In the genomic region with DNA sequence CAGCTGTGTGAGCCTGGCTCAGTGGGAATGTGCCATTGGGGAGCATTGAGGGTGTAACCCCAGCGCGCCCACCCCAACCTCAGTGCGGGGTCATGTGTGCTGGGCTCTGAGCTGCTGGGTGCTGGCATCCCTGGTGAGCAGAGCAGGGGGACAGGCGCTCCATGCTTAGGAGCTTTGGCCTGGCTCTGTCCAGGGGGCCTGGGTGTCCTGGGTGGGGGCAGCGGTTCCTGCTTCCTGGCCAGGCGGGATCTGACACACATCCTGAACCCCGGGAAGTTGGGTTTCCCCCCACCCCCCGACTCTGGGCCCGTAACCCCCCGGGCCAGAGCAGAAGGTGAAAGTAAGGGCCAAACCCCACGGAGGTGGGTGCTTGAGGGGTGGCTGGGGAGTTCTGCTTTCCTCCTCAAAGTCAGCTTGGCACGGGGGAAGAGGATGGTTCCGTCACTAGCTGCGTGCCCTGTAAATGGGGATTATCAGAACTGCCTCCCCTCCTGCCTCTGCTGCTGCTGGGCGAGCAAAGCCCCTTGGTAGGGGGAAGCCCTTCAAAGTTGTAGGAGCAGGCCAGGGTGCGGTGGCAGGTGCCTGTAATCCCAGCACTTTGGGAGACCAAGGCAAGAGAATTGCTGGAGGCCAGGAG, we compare ENCODE assay signal across 12 cellular contexts. TPM values are rescaled to one million over a fixed set of nuclear protein-coding genes. Genes with fewer than 3 reads are reported as not detected.
DNase-seq lines count a peak whose midpoint lies in the region; ATAC-seq, FAIRE-seq and TF ChIP-seq lines count a peak whose summit lies in the region.
"Had no signal": no experiment of that assay in that cellular context is flagged by ENCODE, and none has a peak within 500 bp of the region (broad histone marks: within the 10 kb centered on the region; RNA-seq: fewer than 3 reads in every experiment).

No MANE protein-coding gene starts in this region.

- no peak overlapping the region for H4K91ac ChIP-seq in H1 (replicated peaks; ENCODE audit: insufficient read length, low read length)

- H3K79me2 ChIP-seq in H1 (ENCODE audit: control insufficient read depth in 1 of 2, insufficient read depth in 2 of 2, low read length in 2 of 2): no peaks in the 10 kb centered on the region

- no peak overlapping the region for H3K4ac ChIP-seq in H1 (replicated peaks; ENCODE audit: insufficient read length, low read depth, low read length)

- WGBS in H1 (ENCODE audit: extremely low coverage in 1 of 2, insufficient coverage in 1 of 2, insufficient read length in 1 of 2, insufficient replicate concordance in 2 of 2, low coverage in 1 of 2, low lambda C conversion rate in 2 of 2, missing lambda C conversion rate in 1 of 2), 2 experiments: 86% methylated on average over 11 of the region's 16 CpGs; no CpG with 5 or more reads in 1 of the 2 experiments
- 88 to 93% methylated on average over 6 to 11 of the region's 16 CpGs for WGBS in mesodermal cell (ENCODE audit: insufficient coverage in 2 of 2), 2 experiments
- 78 to 81% methylated on average over 14 to 16 of the region's 16 CpGs for WGBS in lower leg skin, 2 donors

- DNase-seq in MG63 (no peak), H1 (ENCODE audit: low read depth in 1 of 2, low spot score in 2 of 2) (no peak), tibial artery (no peak), DMS53 treated with DMSO at 0.1 percent for 48 hours (lab: John Stamatoyannopoulos, UW; ENCODE audit: unreplicated experiment) (no peak), lower leg skin (ENCODE audit: low spot score in 2 of 2) (no peak)
- DNase-seq: cortex of kidney, NCI-H187 had no signal

- peaks cover 14% of the 10 kb centered on the region for H3K36me3 ChIP-seq in MG63
- H3K36me3 ChIP-seq in H1 (ENCODE audit: control insufficient read depth in 2 of 4, insufficient read depth in 4 of 4, low read length in 3 of 4): no peaks in the 10 kb centered on the region
- peaks cover 15% of the 10 kb centered on the region for H3K36me3 ChIP-seq in mesodermal cell (ENCODE audit: control insufficient read depth, insufficient read depth, low read length)
- peaks cover 0 to 24% (median 5%) of the 10 kb centered on the region in 3 donors for H3K36me3 ChIP-seq in tibial artery

- H3K4me3 ChIP-seq in MG63: peak overlapping the region; percentile 76
- H3K4me3 ChIP-seq in H1 (ENCODE audit: extremely low read depth in 1 of 4, insufficient read depth in 2 of 4, low read depth in 3 of 4, low read length in 4 of 4): peak overlapping the region; percentile 44 to 89 (median 56); a peak in 6 of 8 replicates
- peak overlapping the region; percentile 60 for H3K4me3 ChIP-seq in mesodermal cell (ENCODE audit: extremely low read depth, insufficient read depth, low read length, poor library complexity, severe bottlenecking)
- peak overlapping the region; percentile 62 to 66 for H3K4me3 ChIP-seq in tibial artery
- no peak overlapping the region for H3K4me3 ChIP-seq in lower leg skin (ENCODE audit: low read depth, poor library complexity, severe bottlenecking)

- H2AFZ ChIP-seq in H1 (ENCODE audit: low read length): no peak overlapping the region

- H2BK15ac ChIP-seq in H1 (ENCODE audit: low read length): no peak overlapping the region

- peaks cover 3% of the 10 kb centered on the region; the same call in 1 of the 2 replicates for H3K23me2 ChIP-seq in H1 (ENCODE audit: low read depth, low read length)

- H3K14ac ChIP-seq in H1 (ENCODE audit: insufficient read length): no peak overlapping the region

- ATAC-seq in HG03175 (IDR thresholded peaks at IDR 0.05; ENCODE audit: unreplicated experiment) (no peak), GM18505 (IDR thresholded peaks at IDR 0.05; ENCODE audit: unreplicated experiment) (no peak)

- H4K5ac ChIP-seq in H1 (ENCODE audit: insufficient read length, low read depth, low read length): no peak overlapping the region

- peaks cover under 1 to 6% of the 10 kb centered on the region in 2 experiments for H4K20me1 ChIP-seq in H1 (replicated peaks in 1 of 2; ENCODE audit: control insufficient read depth in 1 of 2, insufficient read depth in 2 of 2, low read length in 2 of 2)

- TF ChIP-seq EP300 in H1 (IDR thresholded peaks at IDR 0.05; ENCODE audit: borderline replicate concordance in 1 of 2, low read depth in 2 of 2, low read length in 2 of 2): no peak

- no peak overlapping the region for H3K23ac ChIP-seq in H1 (ENCODE audit: insufficient read length)

- H3K18ac ChIP-seq in H1 (ENCODE audit: extremely low read depth, low read length): no peak overlapping the region

- H3K9ac ChIP-seq in H1 (replicated peaks in 1 of 4; ENCODE audit: extremely low read depth in 1 of 4, low read depth in 3 of 4, low read length in 3 of 4): 0 out of 7 replicates have a peak overlapping the region, but pooled peaks of 1 of the 4 experiments have one; percentile 8

- POLR2A ChIA-PET in H1 (lab: Charles Lee; ENCODE audit: partially characterized antibody): interaction anchor here (0.7 to 2.2 kb wide), 8 partner anchors 10 to 178 kb away, joined by 3 to 6 read pairs (median 3); partner anchors contain the start of gene CEBPG

- H3K9me3 ChIP-seq in MG63: no peaks in the 10 kb centered on the region
- H3K9me3 ChIP-seq in H1 (ENCODE audit: insufficient read depth in 2 of 2, low read depth in 1 of 2, low read length in 1 of 2): no peaks in the 10 kb centered on the region
- no peaks in the 10 kb centered on the region for H3K9me3 ChIP-seq in mesodermal cell (ENCODE audit: control insufficient read depth, low read length)
- no peaks in the 10 kb centered on the region for H3K9me3 ChIP-seq in tibial artery

- peak overlapping the region; percentile 57 to 73 for H3K4me2 ChIP-seq in H1 (ENCODE audit: insufficient read depth in 1 of 2, low read depth in 2 of 2, low read length in 2 of 2)

- H3K4me1 ChIP-seq in H1 (replicated peaks in 1 of 4; ENCODE audit: control insufficient read depth in 3 of 4, insufficient read depth in 4 of 4, low read length in 3 of 4) (peaks cover 0 to 4% (median 1%) of the 10 kb centered on the region in 4 experiments; a peak in 4 of 7 replicates), mesodermal cell (ENCODE audit: control insufficient read depth, insufficient read depth, low read length, poor library complexity, severe bottlenecking) (no peaks in the 10 kb centered on the region), tibial artery (peaks cover 0 to 20% (median 14%) of the 10 kb centered on the region in 4 donors)

- H2BK5ac ChIP-seq in H1 (ENCODE audit: low read depth, low read length): no peak overlapping the region

- no peak overlapping the region for H3K27ac ChIP-seq in H1 (ENCODE audit: low read depth, low read length)
- H3K27ac ChIP-seq in mesodermal cell (ENCODE audit: low read depth, low read length, severe bottlenecking): no peak overlapping the region
- peak overlapping the region; percentile 34 to 57 for H3K27ac ChIP-seq in tibial artery
- H3K27ac ChIP-seq: RWPE1 had no signal

- peaks cover 3% of the 10 kb centered on the region; the same call in 1 of the 2 replicates for H3K79me1 ChIP-seq in H1 (ENCODE audit: low read depth, low read length)

- CTCF ChIA-PET in H1 (lab: Charles Lee; ENCODE audit: partially characterized antibody): interaction anchor here (0.9 to 3.9 kb wide), 9 partner anchors 9 to 174 kb away, joined by 3 to 21 read pairs (median 5); no protein-coding TSS in a partner anchor

- intact Hi-C loops in tibial artery (cut with DNase I; ENCODE audit: low total_unique reads) (no loop called here), lower leg skin (cut with DNase I; ENCODE audit: low total_unique reads) (no loop called here)

- no peak overlapping the region for H3K56ac ChIP-seq in H1 (replicated peaks; ENCODE audit: insufficient read length, low read depth, low read length)

- no peak for FAIRE-seq in H1 (lab: Jason Lieb, UNC)

- H2BK120ac ChIP-seq in H1 (replicated peaks; ENCODE audit: low read depth, low read length): no peak overlapping the region

- no peak overlapping the region for H4K8ac ChIP-seq in H1 (ENCODE audit: extremely low read depth, insufficient read depth, low read length)

- TF ChIP-seq POLR2A in H1 (IDR thresholded peaks at IDR 0.05; ENCODE audit: control extremely low read depth in 1 of 2, low read depth in 2 of 2, low read length in 2 of 2) (no peak), GM18505 (IDR thresholded peaks at IDR 0.05; ENCODE audit: borderline replicate concordance, extremely low read depth, insufficient read depth, insufficient read length) (no peak), lower leg skin (IDR thresholded peaks at IDR 0.05) (no peak)

- H2BK12ac ChIP-seq in H1 (ENCODE audit: low read depth, low read length): no peak overlapping the region

- no peak for TF ChIP-seq RAD21 in H1 (IDR thresholded peaks at IDR 0.05 in 1 of 2, conservative IDR thresholded peaks at IDR 0.05 in 1 of 2; ENCODE audit: low read depth in 2 of 2, low read length in 2 of 2)

- no peak overlapping the region for H2BK20ac ChIP-seq in H1 (ENCODE audit: low read length)

- no peak overlapping the region for H2AK5ac ChIP-seq in H1 (ENCODE audit: low read depth, low read length)

- H3K27me3 ChIP-seq in MG63 (no peaks in the 10 kb centered on the region), H1 (replicated peaks in 1 of 4; ENCODE audit: control insufficient read depth in 3 of 4, extremely low read depth in 1 of 4, insufficient read depth in 3 of 4, low read length in 3 of 4) (peaks cover 0 to 19% (median 10%) of the 10 kb centered on the region in 4 experiments; a peak in 5 of 7 replicates), tibial artery (no peaks in the 10 kb centered on the region)

- TF ChIP-seq CTCF in H1 (IDR thresholded peaks at IDR 0.05; ENCODE audit: control extremely low read depth in 1 of 3, insufficient read depth in 1 of 3, low read depth in 1 of 3, low read length in 3 of 3) (no peak), tibial artery (IDR thresholded peaks at IDR 0.05) (no peak), lower leg skin (IDR thresholded peaks at IDR 0.05) (no peak)

RNA-seq across cellular contexts. Expression of gene LRP3, which starts 1.7 kb away (rescaled TPM):
- 68.8 and 98.8 TPM in 2 replicates for total RNA-seq in MG63 (2014; rRNA removed; shearing (Covaris generic); ENCODE audit: low replicate concordance)
- total RNA-seq in H1 (2021; fragmentation: NEBNext Ultra II Directional; extraction: Animal tissue kit (Norgen Biotek cat#: 25700)): 33.7 and 33.9 TPM in 2 replicates
- 30.3 and 40.2 TPM in 2 replicates for polyA plus RNA-seq in H1 (2011; rRNA removed)
- 25.6 TPM for polyA plus RNA-seq in H1 (2011; cell fraction: cytosol; rRNA removed)
- polyA plus RNA-seq in H1 (2011; cell fraction: nucleus; rRNA removed): 125 TPM
- polyA plus RNA-seq in H1 (2012, experiment 1 of 2): 20.2 to 35.8 TPM (median 29.2 TPM) in 4 replicates
- 19.0 TPM for polyA plus RNA-seq in H1 (2012, experiment 2 of 2)
- 33.7 TPM for polyA plus RNA-seq in H1 (2013, experiment 1 of 2)
- 38.3 TPM for polyA plus RNA-seq in H1 (2013, experiment 2 of 2)
- polyA minus RNA-seq in H1 (2011; rRNA and poly(A)+ RNA removed): 9.8 and 12.1 TPM in 2 replicates
- 23.4 TPM for polyA minus RNA-seq in H1 (2011; cell fraction: cytosol; rRNA and poly(A)+ RNA removed)
- 23.0 TPM for polyA minus RNA-seq in H1 (2011; cell fraction: nucleus; rRNA and poly(A)+ RNA removed)
- polyA plus RNA-seq in mesodermal cell (2013, experiment 1 of 2): 15.7 TPM
- polyA plus RNA-seq in mesodermal cell (2013, experiment 2 of 2): 16.4 TPM
- total RNA-seq in lower leg skin: 10 to 100 TPM in 3 of 4 donors, 1 to 10 TPM in 1; 9.4 to 27.4 (median 18.0) TPM

RNA-seq across cellular contexts. Expression of gene SLC7A10, which starts 29.8 kb away (rescaled TPM):
- not detected in 2 replicates for total RNA-seq in MG63 (2014; rRNA removed; shearing (Covaris generic); ENCODE audit: low replicate concordance)
- total RNA-seq in H1 (2021; fragmentation: NEBNext Ultra II Directional; extraction: Animal tissue kit (Norgen Biotek cat#: 25700)): 3.2 and 3.7 TPM in 2 replicates
- polyA plus RNA-seq in H1 (2011; rRNA removed): 7.1 and 11.5 TPM in 2 replicates
- polyA plus RNA-seq in H1 (2011; cell fraction: cytosol; rRNA removed): 5.3 TPM
- 17.8 TPM for polyA plus RNA-seq in H1 (2011; cell fraction: nucleus; rRNA removed)
- 3.7 to 6.3 TPM (median 4.5 TPM) in 4 replicates for polyA plus RNA-seq in H1 (2012, experiment 1 of 2)
- polyA plus RNA-seq in H1 (2012, experiment 2 of 2): 3.0 TPM
- 4.2 TPM for polyA plus RNA-seq in H1 (2013, experiment 1 of 2)
- 4.0 TPM for polyA plus RNA-seq in H1 (2013, experiment 2 of 2)
- 2.2 and 2.9 TPM in 2 replicates for polyA minus RNA-seq in H1 (2011; rRNA and poly(A)+ RNA removed)
- polyA minus RNA-seq in H1 (2011; cell fraction: cytosol; rRNA and poly(A)+ RNA removed): 3.4 TPM
- polyA minus RNA-seq in H1 (2011; cell fraction: nucleus; rRNA and poly(A)+ RNA removed): 3.1 TPM
- polyA plus RNA-seq in mesodermal cell (2013, experiment 1 of 2): 0.59 TPM
- polyA plus RNA-seq in mesodermal cell (2013, experiment 2 of 2): 0.66 TPM
- total RNA-seq in lower leg skin: under 1 TPM in 1 of 4 donors, not detected in 3; 0.62 TPM
- total RNA-seq: left lobe of liver had no signal

Comparison
In these comparisons a context has a peak if more than half of its experiments do, and no peak if none do; other contexts are left out.
1. H3K27ac ChIP-seq: peak in tibial artery (2 of 2); none in H1 (single experiment) and mesodermal cell (single experiment).